In genomic region chr22:39654527-39654926, GRCh38 we compare ENCODE assay signal across 17 cellular contexts.
DNase-seq lines count a peak whose midpoint lies in the region; ATAC-seq, FAIRE-seq and TF ChIP-seq lines count a peak whose summit lies in the region.
"Had no signal": no experiment of that assay in that cellular context is flagged by ENCODE, and none has a peak within 500 bp of the region (broad histone marks: within the 10 kb centered on the region; RNA-seq: fewer than 3 reads in every experiment).

No MANE protein-coding gene starts in this region.

- no peak overlapping the region for H4K91ac ChIP-seq in mesenchymal stem cell (ENCODE audit: low read length)

- peaks cover 6% of the 10 kb centered on the region for H3K36me3 Mint-ChIP-seq in CD4-positive, alpha-beta T cell (ENCODE audit: low read depth)
- no peaks in the 10 kb centered on the region for H3K36me3 Mint-ChIP-seq in astrocyte (ENCODE audit: low read depth, unreplicated experiment)

- H3K79me1 ChIP-seq in mesenchymal stem cell (replicated peaks; ENCODE audit: low read length, poor library complexity, severe bottlenecking) = no peaks in the 10 kb centered on the region

- H3K23ac ChIP-seq in mesenchymal stem cell (ENCODE audit: low read length in 2 of 2) = no peak overlapping the region

- no peak overlapping the region for H2AK5ac ChIP-seq in mesenchymal stem cell (ENCODE audit: low read length, severe bottlenecking)

- H2BK5ac ChIP-seq in mesenchymal stem cell (ENCODE audit: low read depth, low read length, poor library complexity, severe bottlenecking) = no peak overlapping the region

- H3K4me3 ChIP-seq in astrocyte (ENCODE audit: insufficient read depth, low read depth, low read length) = no peak overlapping the region
- no peak overlapping the region for H3K4me3 ChIP-seq in mesenchymal stem cell (ENCODE audit: insufficient read depth in 1 of 2, low read depth in 1 of 2, low read length in 2 of 2)

- H3K4ac ChIP-seq in mesenchymal stem cell (ENCODE audit: low read depth in 1 of 2, low read length in 2 of 2) = no peak overlapping the region

- peak overlapping the region; percentile 36 for H2BK15ac ChIP-seq in mesenchymal stem cell (ENCODE audit: low read depth, poor library complexity, severe bottlenecking)

- no peak for DNase-seq in CD4-positive, alpha-beta T cell
- DNase-seq in astrocyte (ENCODE audit: low read depth) = no peak
- no peak for DNase-seq in mesenchymal stem cell
- no peak for DNase-seq in NCI-H2107 treated with DMSO at 0.1 percent for 48 hours (lab: John Stamatoyannopoulos, UW; ENCODE audit: unreplicated experiment)
- DNase-seq in stimulated activated CD4-positive, alpha-beta T cell treated with anti-CD3 and anti-CD28 coated beads, Interleukin-4, amount 100 ng/mL, for 1 hour = no peak
- DNase-seq: ACHN; BE2C; C1 segment of cervical spinal cord; Caco-2; CD4-positive, CD25-positive, alpha-beta regulatory T cell; GOT3; IMR-90 had no signal

- no peak overlapping the region for H3K4me3 Mint-ChIP-seq in CD4-positive, alpha-beta T cell
- no peak overlapping the region for H3K4me3 Mint-ChIP-seq in astrocyte (ENCODE audit: unreplicated experiment)
- H3K4me3 Mint-ChIP-seq: CD4-positive, CD25-positive, alpha-beta regulatory T cell had no signal

- H2BK120ac ChIP-seq in mesenchymal stem cell (ENCODE audit: low read depth, low read length) = no peak overlapping the region

- POLR2A ChIA-PET in CD4-positive, alpha-beta T cell (lab: Charles Lee) = no interaction called here

- ATAC-seq in CD4-positive, alpha-beta T cell (ENCODE audit: poor library complexity) = no peak
- no peak for ATAC-seq in GM18502 (IDR thresholded peaks at IDR 0.05; ENCODE audit: poor library complexity, unreplicated experiment)

- H3K4me1 ChIP-seq in astrocyte (ENCODE audit: insufficient read depth, low read length) (no peaks in the 10 kb centered on the region), mesenchymal stem cell (ENCODE audit: control insufficient read depth, insufficient read depth, low read depth, low read length) (peaks cover 4% of the 10 kb centered on the region)
- H3K4me1 ChIP-seq: BE2C, Caco-2 had no signal

- no peaks in the 10 kb centered on the region for H3K27me3 Mint-ChIP-seq in CD4-positive, alpha-beta T cell
- H3K27me3 Mint-ChIP-seq in astrocyte (ENCODE audit: low read depth, unreplicated experiment) = peaks cover 59% of the 10 kb centered on the region

- H3K36me3 ChIP-seq in astrocyte (ENCODE audit: insufficient read depth, low read length) = no peaks in the 10 kb centered on the region
- no peaks in the 10 kb centered on the region for H3K36me3 ChIP-seq in mesenchymal stem cell (ENCODE audit: control insufficient read depth in 1 of 2, insufficient read depth in 2 of 2, low read depth in 1 of 2, low read length in 2 of 2)
- H3K36me3 ChIP-seq: BE2C had no signal

- no peaks in the 10 kb centered on the region for H3K9me3 ChIP-seq in CD4-positive, alpha-beta T cell (ENCODE audit: control insufficient read depth, low read length)
- H3K9me3 ChIP-seq in astrocyte (ENCODE audit: insufficient read depth, low read depth, low read length) (no peaks in the 10 kb centered on the region), mesenchymal stem cell (ENCODE audit: control insufficient read depth, low read length) (no peaks in the 10 kb centered on the region)
- H3K9me3 ChIP-seq: BE2C, Caco-2 had no signal

- peaks cover 42% of the 10 kb centered on the region for H3K4me1 Mint-ChIP-seq in CD4-positive, alpha-beta T cell (ENCODE audit: low read depth)
- peaks cover 2% of the 10 kb centered on the region for H3K4me1 Mint-ChIP-seq in astrocyte (ENCODE audit: low read depth, unreplicated experiment)

- no peak overlapping the region for H3K9ac ChIP-seq in astrocyte (ENCODE audit: low read length)
- H3K9ac ChIP-seq in mesenchymal stem cell (ENCODE audit: low read length) = no peak overlapping the region

- peak overlapping the region; percentile 67 for H3K27ac Mint-ChIP-seq in CD4-positive, alpha-beta T cell
- H3K27ac Mint-ChIP-seq in astrocyte (ENCODE audit: unreplicated experiment) = peak overlapping the region; percentile 41

- no peaks in the 10 kb centered on the region for H4K20me1 ChIP-seq in astrocyte (ENCODE audit: insufficient read depth, low read length)

- no peak overlapping the region for H2BK12ac ChIP-seq in mesenchymal stem cell (ENCODE audit: low read length in 2 of 2)

- H3K4me2 ChIP-seq in astrocyte (ENCODE audit: low read length) = no peak overlapping the region
- no peak overlapping the region for H3K4me2 ChIP-seq in mesenchymal stem cell (ENCODE audit: low read length, poor library complexity, severe bottlenecking)

- no peaks in the 10 kb centered on the region for H3K9me3 Mint-ChIP-seq in CD4-positive, alpha-beta T cell
- peaks cover 5% of the 10 kb centered on the region for H3K9me3 Mint-ChIP-seq in astrocyte (ENCODE audit: unreplicated experiment)
- H3K9me3 Mint-ChIP-seq: CD4-positive, CD25-positive, alpha-beta regulatory T cell had no signal

- FAIRE-seq in astrocyte (lab: Jason Lieb, UNC) = no peak
- FAIRE-seq: D721Med, G401.6, GM12892, HTR-8/SVneo had no signal

- no peak for TF ChIP-seq CTCF in CD4-positive, alpha-beta T cell (IDR thresholded peaks at IDR 0.05)
- TF ChIP-seq CTCF in astrocyte (IDR thresholded peaks at IDR 0.05; ENCODE audit: insufficient read depth, low read depth, low read length) = no peak

- H4K8ac ChIP-seq in mesenchymal stem cell (ENCODE audit: low read length) = no peak overlapping the region

- 91% methylated on average over 5 of the region's 5 CpGs for WGBS in mesenchymal stem cell

- CTCF ChIA-PET in CD4-positive, alpha-beta T cell (lab: Charles Lee) = no interaction called here

- H3K18ac ChIP-seq in mesenchymal stem cell (ENCODE audit: low read depth in 1 of 2, low read length in 2 of 2) = no peak overlapping the region

- no peak overlapping the region for H3K14ac ChIP-seq in mesenchymal stem cell (ENCODE audit: low read length in 2 of 2)

- no peaks in the 10 kb centered on the region for H3K79me2 ChIP-seq in astrocyte (ENCODE audit: insufficient read depth, low read length)

- H2AFZ ChIP-seq in astrocyte (ENCODE audit: low read depth, low read length) (no peak overlapping the region), mesenchymal stem cell (ENCODE audit: low read depth, low read length) (no peak overlapping the region)

- H3K27ac ChIP-seq in CD4-positive, alpha-beta T cell (ENCODE audit: low read depth, low read length) = no peak overlapping the region
- H3K27ac ChIP-seq in astrocyte (ENCODE audit: low read depth, low read length) = no peak overlapping the region
- H3K27ac ChIP-seq in mesenchymal stem cell (ENCODE audit: low read length, poor library complexity, severe bottlenecking) = no peak overlapping the region

- no peaks in the 10 kb centered on the region for H3K27me3 ChIP-seq in CD4-positive, alpha-beta T cell (ENCODE audit: control insufficient read depth, insufficient read depth, low read length)
- H3K27me3 ChIP-seq in astrocyte (ENCODE audit: insufficient read depth, low read length) (peaks cover 14% of the 10 kb centered on the region), mesenchymal stem cell (ENCODE audit: control insufficient read depth in 1 of 2, insufficient read depth in 1 of 2, low read length in 2 of 2) (peaks cover 43 to 60% of the 10 kb centered on the region in 2 experiments)

- intact Hi-C loops in CD4-positive, alpha-beta T cell (cut with DNase I, micrococcal nuclease) = no loop called here
